ENCODE assay signal across 16 cellular contexts in genomic region chr17:65079489-65079900, GRCh38. TPM values are rescaled to one million over a fixed set of nuclear protein-coding genes. Genes with fewer than 3 reads are reported as not detected.
DNase-seq lines count a peak whose midpoint lies in the region; ATAC-seq, FAIRE-seq and TF ChIP-seq lines count a peak whose summit lies in the region.
"Had no signal": no experiment of that assay in that cellular context is flagged by ENCODE, and none has a peak within 500 bp of the region (broad histone marks: within the 10 kb centered on the region; RNA-seq: fewer than 3 reads in every experiment).

No MANE protein-coding gene starts in this region.

- TF ChIP-seq POLR2A in H1 (IDR thresholded peaks at IDR 0.05; ENCODE audit: control extremely low read depth in 1 of 2, low read depth in 2 of 2, low read length in 2 of 2) = no peak

- H3K9ac ChIP-seq in H1 (replicated peaks in 1 of 4; ENCODE audit: extremely low read depth in 1 of 4, low read depth in 3 of 4, low read length in 3 of 4) (peak overlapping the region in 1 of 4 experiments; percentile 18; a peak in 1 of 7 replicates), rectal smooth muscle tissue (ENCODE audit: low read length) (no peak overlapping the region)
- H3K9ac ChIP-seq: BLaER1 treated with 17β-estradiol and CSF1 and Interleukin-3, amounts not matched to agents 10 nM and 100 nM; KMS-11 had no signal

- no peak for ATAC-seq in HG03039 (IDR thresholded peaks at IDR 0.05; ENCODE audit: unreplicated experiment)

- no peak overlapping the region for H3K14ac ChIP-seq in H1 (ENCODE audit: insufficient read length)

- CTCF ChIA-PET in H1 (lab: Charles Lee; ENCODE audit: partially characterized antibody) = interaction anchor here (1.0 kb wide), 1 partner anchor 10 kb away, joined by 4 read pairs; no protein-coding TSS in a partner anchor

- TF ChIP-seq CTCF in H1 (IDR thresholded peaks at IDR 0.05; ENCODE audit: control extremely low read depth in 1 of 3, insufficient read depth in 1 of 3, low read depth in 1 of 3, low read length in 3 of 3) (no peak), GM10266 (IDR thresholded peaks at IDR 0.05; ENCODE audit: control insufficient read depth, insufficient read depth, low read depth, missing control alignments) (no peak)

- H3K4ac ChIP-seq in H1 (replicated peaks; ENCODE audit: insufficient read length, low read depth, low read length) = no peak overlapping the region

- TF ChIP-seq EP300 in H1 (IDR thresholded peaks at IDR 0.05; ENCODE audit: borderline replicate concordance in 1 of 2, low read depth in 2 of 2, low read length in 2 of 2) = no peak

- 0 out of 2 replicates have a peak overlapping the region, but pooled peaks have one; percentile 3 for H3K18ac ChIP-seq in H1 (ENCODE audit: extremely low read depth, low read length)

- H4K91ac ChIP-seq in H1 (replicated peaks; ENCODE audit: insufficient read length, low read length) = peak overlapping the region; percentile 2

- H3K23me2 ChIP-seq in H1 (ENCODE audit: low read depth, low read length) = no peaks in the 10 kb centered on the region

- no peaks in the 10 kb centered on the region for H3K79me2 ChIP-seq in H1 (ENCODE audit: control insufficient read depth in 1 of 2, insufficient read depth in 2 of 2, low read length in 2 of 2)

- no peak overlapping the region; the same call in 1 of the 2 replicates for H2AK5ac ChIP-seq in H1 (ENCODE audit: low read depth, low read length)

- no peak overlapping the region for H3K23ac ChIP-seq in H1 (ENCODE audit: insufficient read length)

- H3K79me1 ChIP-seq in H1 (ENCODE audit: low read depth, low read length) = no peaks in the 10 kb centered on the region

- no peak overlapping the region for H2BK20ac ChIP-seq in H1 (ENCODE audit: low read length)

- no peak overlapping the region for H2BK120ac ChIP-seq in H1 (replicated peaks; ENCODE audit: low read depth, low read length)

- no peak for TF ChIP-seq RAD21 in H1 (IDR thresholded peaks at IDR 0.05 in 1 of 2, conservative IDR thresholded peaks at IDR 0.05 in 1 of 2; ENCODE audit: low read depth in 2 of 2, low read length in 2 of 2)

- H3K4me2 ChIP-seq in H1 (ENCODE audit: insufficient read depth in 1 of 2, low read depth in 2 of 2, low read length in 2 of 2) = peak overlapping the region; percentile 31 to 51; a peak in 3 of 4 replicates
- H3K4me2 ChIP-seq: BLaER1 treated with 17β-estradiol and CSF1 and Interleukin-3, amounts not matched to agents 10 nM and 100 nM; KMS-11 had no signal

- no peak overlapping the region for H3K56ac ChIP-seq in H1 (replicated peaks; ENCODE audit: insufficient read length, low read depth, low read length)

- H4K5ac ChIP-seq in H1 (ENCODE audit: insufficient read length, low read depth, low read length) = no peak overlapping the region

- H3K36me3 ChIP-seq in H1 (ENCODE audit: control insufficient read depth in 2 of 4, insufficient read depth in 4 of 4, low read length in 3 of 4) (no peaks in the 10 kb centered on the region), rectal smooth muscle tissue (ENCODE audit: control insufficient read depth, insufficient read depth, low read length) (no peaks in the 10 kb centered on the region)
- H3K36me3 ChIP-seq: BLaER1 treated with 17β-estradiol and CSF1 and Interleukin-3, amounts not matched to agents 10 nM and 100 nM; HAP-1; SJCRH30 had no signal

- H2BK5ac ChIP-seq in H1 (ENCODE audit: low read depth, low read length) = no peak overlapping the region

- no peaks in the 10 kb centered on the region for H3K9me3 ChIP-seq in H1 (ENCODE audit: insufficient read depth in 2 of 2, low read depth in 1 of 2, low read length in 1 of 2)
- H3K9me3 ChIP-seq: BLaER1 treated with 17β-estradiol and CSF1 and Interleukin-3, amounts not matched to agents 10 nM and 100 nM; HAP-1; SJCRH30 had no signal

- peak overlapping the region; percentile 30; the same call in 1 of the 2 replicates for H2BK12ac ChIP-seq in H1 (ENCODE audit: low read depth, low read length)

- H4K8ac ChIP-seq in H1 (ENCODE audit: extremely low read depth, insufficient read depth, low read length) = no peak overlapping the region

- no peak for FAIRE-seq in H1 (lab: Jason Lieb, UNC)

- H3K27me3 ChIP-seq in H1 (replicated peaks in 1 of 4; ENCODE audit: control insufficient read depth in 3 of 4, extremely low read depth in 1 of 4, insufficient read depth in 3 of 4, low read length in 3 of 4) = no peaks in the 10 kb centered on the region
- no peaks in the 10 kb centered on the region for H3K27me3 ChIP-seq in rectal smooth muscle tissue (ENCODE audit: control insufficient read depth, insufficient read depth, low read length)
- H3K27me3 ChIP-seq: BLaER1 treated with 17β-estradiol and CSF1 and Interleukin-3, amounts not matched to agents 10 nM and 100 nM; SJCRH30 had no signal

- no peak overlapping the region for H3K27ac ChIP-seq in H1 (ENCODE audit: low read depth, low read length)
- H3K27ac ChIP-seq in rectal smooth muscle tissue (ENCODE audit: low read depth, low read length) = peak overlapping the region; percentile 83
- H3K27ac ChIP-seq: BLaER1 treated with 17β-estradiol and CSF1 and Interleukin-3, amounts not matched to agents 10 nM and 100 nM; KMS-11; SJCRH30 had no signal

- peak; percentile 51 for DNase-seq in SK-N-DZ (ENCODE audit: low spot score)
- no peak for DNase-seq in H1 (ENCODE audit: low read depth in 1 of 2, low spot score in 2 of 2)
- peak; percentile 81 for DNase-seq in medulla oblongata (ENCODE audit: extremely low spot score)
- DNase-seq in HuH-7.5 (ENCODE audit: low spot score) = no peak
- DNase-seq in GM10266 (ENCODE audit: extremely low spot score) = no peak
- no peak for DNase-seq in NCI-H1930 (lab: John Stamatoyannopoulos, UW)
- DNase-seq: activated CD4-positive, alpha-beta T cell treated with anti-CD3 and anti-CD28 coated beads, Interleukin-2, amount 50 U/mL, for 48 hours; DMS79 treated with DMSO at 0.1 percent for 48 hours; NCI-H1417 treated with DMSO at 0.1 percent for 48 hours; NCI-H446 treated with DMSO at 0.1 percent for 48 hours; SJCRH30 had no signal

- H2AFZ ChIP-seq in H1 (ENCODE audit: low read length) = peak overlapping the region; percentile 73

- no peak overlapping the region for H2BK15ac ChIP-seq in H1 (ENCODE audit: low read length)

- peaks cover 0 to 7% (median 1%) of the 10 kb centered on the region in 4 experiments; a peak in 3 of 7 replicates for H3K4me1 ChIP-seq in H1 (replicated peaks in 1 of 4; ENCODE audit: control insufficient read depth in 3 of 4, insufficient read depth in 4 of 4, low read length in 3 of 4)
- H3K4me1 ChIP-seq in rectal smooth muscle tissue (ENCODE audit: control insufficient read depth, insufficient read depth, low read length) = peaks cover 21% of the 10 kb centered on the region
- H3K4me1 ChIP-seq: BLaER1 treated with 17β-estradiol and CSF1 and Interleukin-3, amounts not matched to agents 10 nM and 100 nM; HAP-1; SJCRH30 had no signal

- POLR2A ChIA-PET in H1 (lab: Charles Lee; ENCODE audit: partially characterized antibody) = interaction anchor here (0.8 kb wide), 1 partner anchor 18 kb away, joined by 4 read pairs; no protein-coding TSS in a partner anchor

- H4K20me1 ChIP-seq in H1 (replicated peaks in 1 of 2; ENCODE audit: control insufficient read depth in 1 of 2, insufficient read depth in 2 of 2, low read length in 2 of 2) = no peaks in the 10 kb centered on the region
- H4K20me1 ChIP-seq: BLaER1 treated with 17β-estradiol and CSF1 and Interleukin-3, amounts not matched to agents 10 nM and 100 nM had no signal

- H3K4me3 ChIP-seq in H1 (ENCODE audit: extremely low read depth in 1 of 4, insufficient read depth in 2 of 4, low read depth in 3 of 4, low read length in 4 of 4) (no peak overlapping the region), rectal smooth muscle tissue (ENCODE audit: low read length) (peak overlapping the region; percentile 5)
- H3K4me3 ChIP-seq: BLaER1 treated with 17β-estradiol and CSF1 and Interleukin-3, amounts not matched to agents 10 nM and 100 nM; HAP-1; SJCRH30 had no signal

- WGBS in H1 (ENCODE audit: extremely low coverage in 1 of 2, insufficient coverage in 1 of 2, insufficient read length in 1 of 2, insufficient replicate concordance in 2 of 2, low coverage in 1 of 2, low lambda C conversion rate in 2 of 2, missing lambda C conversion rate in 1 of 2), 2 experiments = 46% methylated on average over 8 of the region's 8 CpGs; no CpG with 5 or more reads in 1 of the 2 experiments

TF ChIP-seq in H1, 55 proteins besides CTCF, POLR2A, EP300 and RAD21 (continues in another document):
- TF ChIP-seq EZH2 (IDR thresholded peaks at IDR 0.05; ENCODE audit: low read depth, low read length, severe bottlenecking) (no peak), YY1 (IDR thresholded peaks at IDR 0.05; ENCODE audit: low read depth, low read length) (no peak), MAFK (IDR thresholded peaks at IDR 0.05; ENCODE audit: low read depth, low read length) (no peak), SUZ12 (IDR thresholded peaks at IDR 0.05; ENCODE audit: low read length) (no peak), POLR2AphosphoS5 (IDR thresholded peaks at IDR 0.05; ENCODE audit: low read depth, low read length) (no peak), BCL11A (IDR thresholded peaks at IDR 0.05; ENCODE audit: low read depth in 2 of 2, low read length in 2 of 2) (no peak), JUND (IDR thresholded peaks at IDR 0.05; ENCODE audit: low read length) (no peak)

RNA-seq across cellular contexts. Expression of gene GNA13, which starts 23.0 kb away (rescaled TPM):
- 48.0 and 50.7 TPM in 2 replicates for polyA plus RNA-seq in SK-N-DZ (2014; cell fraction: cytosol; rRNA removed)
- polyA plus RNA-seq in SK-N-DZ (2014; cell fraction: nucleus; rRNA removed) = 21.3 and 23.7 TPM in 2 replicates
- total RNA-seq in H1 (2021; fragmentation: NEBNext Ultra II Directional; extraction: Animal tissue kit (Norgen Biotek cat#: 25700)) = 55.5 and 58.7 TPM in 2 replicates
- 16.2 and 29.2 TPM in 2 replicates for polyA plus RNA-seq in H1 (2011; rRNA removed)
- 28.3 TPM for polyA plus RNA-seq in H1 (2011; cell fraction: cytosol; rRNA removed)
- 12.9 TPM for polyA plus RNA-seq in H1 (2011; cell fraction: nucleus; rRNA removed)
- polyA plus RNA-seq in H1 (2012, experiment 1 of 2) = 17.2 to 33.1 TPM (median 21.4 TPM) in 4 replicates
- 2.4 TPM for polyA plus RNA-seq in H1 (2012, experiment 2 of 2)
- 27.9 TPM for polyA plus RNA-seq in H1 (2013, experiment 1 of 2)
- 25.8 TPM for polyA plus RNA-seq in H1 (2013, experiment 2 of 2)
- polyA minus RNA-seq in H1 (2011; rRNA and poly(A)+ RNA removed) = 51.9 and 68.1 TPM in 2 replicates
- 29.4 TPM for polyA minus RNA-seq in H1 (2011; cell fraction: cytosol; rRNA and poly(A)+ RNA removed)
- polyA minus RNA-seq in H1 (2011; cell fraction: nucleus; rRNA and poly(A)+ RNA removed) = 47.4 TPM

RNA-seq across cellular contexts. Expression of gene RGS9, which starts 57.7 kb away (rescaled TPM):
- polyA plus RNA-seq in SK-N-DZ (2014; cell fraction: cytosol; rRNA removed) = 9.5 and 11.6 TPM in 2 replicates
- 5.3 and 5.7 TPM in 2 replicates for polyA plus RNA-seq in SK-N-DZ (2014; cell fraction: nucleus; rRNA removed)
- total RNA-seq in H1 (2021; fragmentation: NEBNext Ultra II Directional; extraction: Animal tissue kit (Norgen Biotek cat#: 25700)) = 14.3 and 20.5 TPM in 2 replicates
- polyA plus RNA-seq in H1 (2011; rRNA removed) = 7.5 and 8.9 TPM in 2 replicates
- 7.5 TPM for polyA plus RNA-seq in H1 (2011; cell fraction: cytosol; rRNA removed)
- 5.7 TPM for polyA plus RNA-seq in H1 (2011; cell fraction: nucleus; rRNA removed)
- 8.8 to 10.7 TPM (median 10.1 TPM) in 4 replicates for polyA plus RNA-seq in H1 (2012, experiment 1 of 2)
- 4.4 TPM for polyA plus RNA-seq in H1 (2012, experiment 2 of 2)
- 15.9 TPM for polyA plus RNA-seq in H1 (2013, experiment 1 of 2)
- polyA plus RNA-seq in H1 (2013, experiment 2 of 2) = 15.0 TPM
- polyA minus RNA-seq in H1 (2011; rRNA and poly(A)+ RNA removed) = 7.0 and 8.4 TPM in 2 replicates
- polyA minus RNA-seq in H1 (2011; cell fraction: cytosol; rRNA and poly(A)+ RNA removed) = 10.1 TPM
- polyA minus RNA-seq in H1 (2011; cell fraction: nucleus; rRNA and poly(A)+ RNA removed) = 6.1 TPM

Comparison
In these comparisons a context has a peak if more than half of its experiments do, and no peak if none do; other contexts are left out.
1. DNase-seq: peak in SK-N-DZ (single experiment) and medulla oblongata (single experiment); none in H1 (0 of 2), HuH-7.5 (single experiment), GM10266 (single experiment) and NCI-H1930 (0 of 2).